ENCODE assay signal across 15 cellular contexts in genomic region chr15:101240364-101240763, GRCh38. TPM values are rescaled to one million over a fixed set of nuclear protein-coding genes. Genes with fewer than 3 reads are reported as not detected.
DNase-seq lines count a peak whose midpoint lies in the region; ATAC-seq and TF ChIP-seq lines count a peak whose summit lies in the region.
"Had no signal": no experiment of that assay in that cellular context is flagged by ENCODE, and none has a peak within 500 bp of the region (broad histone marks: within the 10 kb centered on the region; RNA-seq: fewer than 3 reads in every experiment).

No MANE protein-coding gene starts in this region.

- no peak for TF ChIP-seq CTCF in activated CD8-positive, alpha-beta T cell treated with anti-CD3 and anti-CD28 coated beads for 36 hours (IDR thresholded peaks at IDR 0.05)
- TF ChIP-seq CTCF in heart left ventricle (IDR thresholded peaks at IDR 0.05): no peak
- TF ChIP-seq CTCF in gastrocnemius medialis (IDR thresholded peaks at IDR 0.05 in 4 of 5, conservative IDR thresholded peaks at IDR 0.05 in 1 of 5): no peak
- TF ChIP-seq CTCF in sigmoid colon (IDR thresholded peaks at IDR 0.05): no peak

- WGBS in heart left ventricle, 4 donors: 52 to 75% (median 63%) methylated on average over 6 of the region's 6 CpGs
- WGBS in sigmoid colon, 2 donors: 80 to 81% methylated on average over 6 of the region's 6 CpGs

- no peaks in the 10 kb centered on the region for H3K27me3 Mint-ChIP-seq in activated CD8-positive, alpha-beta T cell treated with anti-CD3 and anti-CD28 coated beads for 36 hours
- H3K27me3 Mint-ChIP-seq: T-cell had no signal

- in situ Hi-C loops in gastrocnemius medialis (cut with MboI; ENCODE audit: low sequenced_read_pairs in 4 of 4): loop anchor here in 1 of 4 donors (10.0 kb wide), 1 partner anchor 66 kb away; no protein-coding TSS in a partner anchor

- intact Hi-C loops in activated CD8-positive, alpha-beta T cell treated with anti-CD3 and anti-CD28 coated beads for 36 hours (cut with micrococcal nuclease): loop anchor here (5.0 kb wide), 1 partner anchor 33 kb away; no protein-coding TSS in a partner anchor
- intact Hi-C loops in heart left ventricle (cut with DNase I) (loop anchor here in 6 of 10 donors (5.0 to 10.0 kb wide), 5 partner anchors 33 to 56 kb away; no protein-coding TSS in a partner anchor), gastrocnemius medialis (cut with DNase I; ENCODE audit: low total_unique reads) (no loop called here), sigmoid colon (cut with DNase I) (no loop called here)

- CTCF ChIA-PET in activated CD8-positive, alpha-beta T cell treated with anti-CD3 and anti-CD28 coated beads for 36 hours (lab: Charles Lee): interaction anchor here (0.9 to 2.7 kb wide), 11 partner anchors 9 to 232 kb away, joined by 3 to 19 read pairs (median 5); partner anchors contain the start of gene CHSY1

- DNase-seq in NOMO-1 treated with DMSO at 0.1 percent for 48 hours (lab: John Stamatoyannopoulos, UW; ENCODE audit: unreplicated experiment) (peak; percentile 54), NOMO-1 treated with dmso at 0.1 percent for 144 hours (lab: John Stamatoyannopoulos, UW; ENCODE audit: unreplicated experiment) (no peak), heart left ventricle (no peak), gastrocnemius medialis (peak in 1 of 2 donors; percentile 19), sigmoid colon (no peak)
- DNase-seq in activated CD8-positive, alpha-beta T cell treated with anti-CD3 and anti-CD28 coated beads for 36 hours: no peak
- no peak for DNase-seq in central memory CD4-positive, alpha-beta T cell
- DNase-seq: activated CD4-positive, alpha-beta T cell treated with anti-CD3 and anti-CD28 coated beads, Interleukin-2, amount 50 U/mL, for 4 hours; amygdala; effector memory CD4-positive, alpha-beta T cell; midbrain; NK-92 treated with Interleukin-12 subunit alpha and Interleukin-12 subunit beta, amount 100 ng/mL, for 24 hours; T-cell had no signal

- H3K4me1 ChIP-seq in heart left ventricle: peaks cover 0 to 93% (median 49%) of the 10 kb centered on the region in 12 donors
- H3K4me1 ChIP-seq in gastrocnemius medialis: peaks cover 36 to 60% of the 10 kb centered on the region in 2 donors
- peaks cover 0 to 28% (median 10%) of the 10 kb centered on the region in 4 donors for H3K4me1 ChIP-seq in sigmoid colon

- H3K4me3 ChIP-seq in heart left ventricle (no peak overlapping the region), gastrocnemius medialis (no peak overlapping the region), sigmoid colon (no peak overlapping the region)
- H3K4me3 ChIP-seq: skin epidermis had no signal

- no peaks in the 10 kb centered on the region for H3K9me3 Mint-ChIP-seq in activated CD8-positive, alpha-beta T cell treated with anti-CD3 and anti-CD28 coated beads for 36 hours
- H3K9me3 Mint-ChIP-seq: T-cell had no signal

- peak overlapping the region in 3 of 12 donors; percentile 14 to 69 (median 16) for H3K27ac ChIP-seq in heart left ventricle
- H3K27ac ChIP-seq in gastrocnemius medialis: peak overlapping the region in 1 of 4 donors; percentile 4
- no peak overlapping the region for H3K27ac ChIP-seq in sigmoid colon

- H3K9me3 ChIP-seq in heart left ventricle: no peaks in the 10 kb centered on the region
- H3K9me3 ChIP-seq in gastrocnemius medialis: no peaks in the 10 kb centered on the region
- H3K9me3 ChIP-seq in sigmoid colon: no peaks in the 10 kb centered on the region

- H3K4me3 Mint-ChIP-seq in activated CD8-positive, alpha-beta T cell treated with anti-CD3 and anti-CD28 coated beads for 36 hours: peak overlapping the region; percentile 50

- ATAC-seq in activated CD8-positive, alpha-beta T cell treated with anti-CD3 and anti-CD28 coated beads for 36 hours: no peak
- ATAC-seq in heart left ventricle (peak; percentile 46 to 79 (median 76)), gastrocnemius medialis (peak; percentile 84 to 91), GM21381 (IDR thresholded peaks at IDR 0.05; ENCODE audit: unreplicated experiment) (no peak)
- ATAC-seq: T-cell had no signal

- H3K36me3 Mint-ChIP-seq in activated CD8-positive, alpha-beta T cell treated with anti-CD3 and anti-CD28 coated beads for 36 hours (ENCODE audit: low read depth): peaks cover 67% of the 10 kb centered on the region

- H3K4me1 Mint-ChIP-seq in activated CD8-positive, alpha-beta T cell treated with anti-CD3 and anti-CD28 coated beads for 36 hours (ENCODE audit: low read depth): peaks cover 79% of the 10 kb centered on the region

- TF ChIP-seq POLR2A in heart left ventricle (IDR thresholded peaks at IDR 0.05): no peak
- no peak for TF ChIP-seq POLR2A in gastrocnemius medialis (IDR thresholded peaks at IDR 0.05)
- no peak for TF ChIP-seq POLR2A in sigmoid colon (IDR thresholded peaks at IDR 0.05)

- TF ChIP-seq EP300 in sigmoid colon (IDR thresholded peaks at IDR 0.05): no peak

- no peaks in the 10 kb centered on the region for H3K27me3 ChIP-seq in heart left ventricle
- no peaks in the 10 kb centered on the region for H3K27me3 ChIP-seq in gastrocnemius medialis
- H3K27me3 ChIP-seq in sigmoid colon: no peaks in the 10 kb centered on the region

- H3K36me3 ChIP-seq in heart left ventricle: peaks cover 0 to 5% (median 0%) of the 10 kb centered on the region in 9 donors
- peaks cover 0 to under 1% of the 10 kb centered on the region in 2 donors for H3K36me3 ChIP-seq in gastrocnemius medialis
- H3K36me3 ChIP-seq in sigmoid colon: peaks cover 0 to under 1% (median 0%) of the 10 kb centered on the region in 4 donors

- H3K27ac Mint-ChIP-seq in activated CD8-positive, alpha-beta T cell treated with anti-CD3 and anti-CD28 coated beads for 36 hours: peak overlapping the region; percentile 81

- POLR2A ChIA-PET in activated CD8-positive, alpha-beta T cell treated with anti-CD3 and anti-CD28 coated beads for 36 hours (lab: Charles Lee): interaction anchor here (0.8 to 5.2 kb wide), 8 partner anchors 9 to 114 kb away, joined by 3 to 28 read pairs (median 4); partner anchors contain the start of genes CHSY1 and SNRPA1

RNA-seq across cellular contexts. Expression of gene CHSY1, which starts 11.5 kb away (rescaled TPM):
- total RNA-seq in activated CD8-positive, alpha-beta T cell treated with anti-CD3 and anti-CD28 coated beads for 36 hours: 10 to 100 TPM; 57.9 to 58.3 TPM
- total RNA-seq in heart left ventricle (10 to 100 TPM in 7 of 9 donors, 1 to 10 TPM in 2; 8.7 to 41.3 (median 11.1) TPM), gastrocnemius medialis (1 to 10 TPM; 4.6 to 8.3 (median 7.1) TPM), sigmoid colon (10 to 100 TPM; 11.2 to 13.6 (median 12.6) TPM)
- polyA plus RNA-seq in heart left ventricle (1 to 10 TPM; 5.6 to 8.7 TPM), sigmoid colon (1 to 10 TPM; 1.8 to 8.2 (median 2.3) TPM)

RNA-seq across cellular contexts. Expression of gene SELENOS, which starts 36.9 kb away (rescaled TPM):
- 10 to 100 TPM; 18.8 to 21.6 TPM for total RNA-seq in activated CD8-positive, alpha-beta T cell treated with anti-CD3 and anti-CD28 coated beads for 36 hours
- 10 to 100 TPM; 38.7 to 72.4 (median 47.5) TPM for total RNA-seq in heart left ventricle
- 100 to 1,000 TPM in 1 of 2 donors, 10 to 100 TPM in 1; 52.5 to 209 TPM for polyA plus RNA-seq in heart left ventricle
- total RNA-seq in gastrocnemius medialis: 100 to 1,000 TPM in 1 of 4 donors, 10 to 100 TPM in 3; 74.9 to 106 (median 89.1) TPM
- 10 to 100 TPM; 39.3 to 62.1 (median 44.1) TPM for total RNA-seq in sigmoid colon
- polyA plus RNA-seq in sigmoid colon: 100 to 1,000 TPM in 1 of 3 donors, 10 to 100 TPM in 2; 55.9 to 127 (median 66.1) TPM

RNA-seq across cellular contexts. Expression of gene SNRPA1, which starts 54.7 kb away (rescaled TPM):
- total RNA-seq in activated CD8-positive, alpha-beta T cell treated with anti-CD3 and anti-CD28 coated beads for 36 hours: 100 to 1,000 TPM; 243 to 249 TPM
- 10 to 100 TPM; 17.6 to 44.3 (median 28.6) TPM for total RNA-seq in heart left ventricle
- 10 to 100 TPM; 30.2 to 57.8 TPM for polyA plus RNA-seq in heart left ventricle
- 10 to 100 TPM; 19.6 to 59.1 (median 26.2) TPM for total RNA-seq in gastrocnemius medialis
- total RNA-seq in sigmoid colon: 10 to 100 TPM; 26.0 to 40.5 (median 33.7) TPM
- polyA plus RNA-seq in sigmoid colon: 10 to 100 TPM; 57.7 to 76.3 (median 70.3) TPM

Comparison
In these comparisons a context has a peak if more than half of its experiments do, and no peak if none do; other contexts are left out.
1. ATAC-seq: peak in heart left ventricle (4 of 4) and gastrocnemius medialis (2 of 2); none in activated CD8-positive, alpha-beta T cell treated with anti-CD3 and anti-CD28 coated beads for 36 hours (single experiment) and GM21381 (single experiment).
2. RNA of gene SNRPA1, which starts 54.7 kb away (total RNA-seq): 243 to 249 TPM in activated CD8-positive, alpha-beta T cell treated with anti-CD3 and anti-CD28 coated beads for 36 hours; 26.0 to 40.5 TPM in sigmoid colon, 19.6 to 59.1 TPM in gastrocnemius medialis and 17.6 to 44.3 TPM in heart left ventricle; every median in the first group is over 4 times any median in the second.
3. intact Hi-C loops: an anchor here in activated CD8-positive, alpha-beta T cell treated with anti-CD3 and anti-CD28 coated beads for 36 hours (5.0 kb wide) and heart left ventricle (5.0 to 10.0 kb wide); none called in gastrocnemius medialis and sigmoid colon.